Comparison of ENCODE assay signal across 4 cellular contexts in the genomic region with DNA sequence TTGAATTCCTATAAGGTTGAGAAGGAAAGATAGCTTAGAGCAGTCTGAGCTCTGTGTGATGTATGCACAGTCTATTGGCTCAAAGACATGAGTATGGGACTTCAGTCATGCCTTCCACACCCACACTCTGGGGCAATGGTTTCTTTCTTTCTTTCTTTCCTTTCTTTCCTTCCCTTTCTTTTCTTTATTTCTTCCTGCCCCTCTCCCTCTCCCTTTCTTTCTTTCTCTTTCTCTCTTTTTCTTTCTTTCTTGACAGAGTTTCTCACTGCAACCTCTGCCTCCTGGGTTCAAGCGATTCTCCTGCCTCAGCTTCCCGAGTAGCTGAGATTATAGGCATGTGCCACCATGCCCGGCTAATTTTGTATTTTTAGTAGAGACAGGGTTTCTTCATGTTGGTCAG. TPM values are rescaled to one million over a fixed set of nuclear protein-coding genes. Genes with fewer than 3 reads are reported as not detected.
"Had no signal": no experiment of that assay in that cellular context is flagged by ENCODE, and none has a peak within 500 bp of the region (broad histone marks: within the 10 kb centered on the region; RNA-seq: fewer than 3 reads in every experiment).

No MANE protein-coding gene starts in this region.

RNA-seq across cellular contexts. Expression of a gene that starts 49.6 kb away (rescaled TPM):
- total RNA-seq: M059J, PC-3, Peyer's patch, SJSA1 had no signal
